ENCODE assay signal across 21 cellular contexts in the genomic region with DNA sequence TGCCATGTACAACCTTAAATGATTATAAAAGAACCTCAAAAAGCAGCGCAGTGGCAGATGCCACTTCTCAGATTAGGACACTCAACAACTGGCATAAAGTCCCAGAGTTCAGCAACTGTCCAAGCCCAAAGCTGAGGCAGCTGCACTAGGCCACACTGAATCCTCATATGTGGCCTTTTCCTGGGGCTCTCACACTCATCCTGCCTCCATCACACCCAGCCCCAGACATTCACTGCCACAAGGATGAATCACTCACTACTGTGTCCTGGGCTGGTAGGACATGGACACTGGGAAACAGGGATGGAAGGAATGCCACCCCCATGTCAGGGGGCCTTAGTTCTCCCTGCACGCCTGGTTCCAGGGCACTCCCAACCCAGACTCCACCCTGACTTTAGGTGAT.
A peak's percentile ranks its signal among the peaks of the same experiment; 100 is the strongest.
DNase-seq lines count a peak whose midpoint lies in the region; ATAC-seq and TF ChIP-seq lines count a peak whose summit lies in the region.
"Had no signal": no experiment of that assay in that cellular context is flagged by ENCODE, and none has a peak within 500 bp of the region (broad histone marks: within the 10 kb centered on the region; RNA-seq: fewer than 3 reads in every experiment).

No MANE protein-coding gene starts in this region.

- H3K4me1 Mint-ChIP-seq in activated T-helper 2 cell treated with anti-CD3 and anti-CD28 coated beads, Interferon-gamma antibody, Interleukin-2, Interleukin-4, amounts not matched to agents 10 μg/mL and 5 μg/mL and 100 μg/mL, durations not matched to agents 14 hours and 24 hours and 36 hours (ENCODE audit: low read depth), result no peaks in the 10 kb centered on the region

- H3K27ac ChIP-seq in mesenchymal stem cell (ENCODE audit: low read length, poor library complexity, severe bottlenecking), result no peak overlapping the region
- H3K27ac ChIP-seq in smooth muscle cell (ENCODE audit: low read depth), result no peak overlapping the region
- no peak overlapping the region for H3K27ac ChIP-seq in aorta (ENCODE audit: low read depth in 1 of 2, low read length in 2 of 2)
- H3K27ac ChIP-seq: BLaER1, PC-9, SK-N-MC had no signal

- no peak overlapping the region for H2AK5ac ChIP-seq in mesenchymal stem cell (ENCODE audit: low read length, severe bottlenecking)

- H3K79me1 ChIP-seq in mesenchymal stem cell (replicated peaks; ENCODE audit: low read length, poor library complexity, severe bottlenecking), result no peaks in the 10 kb centered on the region

- H3K27ac Mint-ChIP-seq in activated T-helper 2 cell treated with anti-CD3 and anti-CD28 coated beads, Interferon-gamma antibody, Interleukin-2, Interleukin-4, amounts not matched to agents 10 μg/mL and 5 μg/mL and 100 μg/mL, durations not matched to agents 14 hours and 24 hours and 36 hours, result no peak overlapping the region
- H3K27ac Mint-ChIP-seq: CD8-positive, alpha-beta T cell; GM23338 had no signal

- no peaks in the 10 kb centered on the region for H3F3A ChIP-seq in smooth muscle cell (ENCODE audit: low read depth)

- WGBS in mesenchymal stem cell, result 95% methylated on average over 2 of the region's 2 CpGs
- 76% methylated on average over 2 of the region's 2 CpGs for WGBS in smooth muscle cell (ENCODE audit: low lambda C conversion rate)
- 96 to 100% methylated on average over 2 of the region's 2 CpGs for WGBS in aorta, 2 donors

- H3K9me3 ChIP-seq in mesenchymal stem cell (ENCODE audit: control insufficient read depth, low read length) (no peaks in the 10 kb centered on the region), smooth muscle cell (replicated peaks; ENCODE audit: low read depth) (no peaks in the 10 kb centered on the region), mucosa of descending colon (no peaks in the 10 kb centered on the region), aorta (ENCODE audit: control insufficient read depth, low read length) (no peaks in the 10 kb centered on the region)
- H3K9me3 ChIP-seq: BLaER1 had no signal

- H3K4me1 ChIP-seq in mesenchymal stem cell (ENCODE audit: control insufficient read depth, insufficient read depth, low read depth, low read length) (no peaks in the 10 kb centered on the region), smooth muscle cell (ENCODE audit: low read depth) (peaks cover under 1% of the 10 kb centered on the region), mucosa of descending colon (ENCODE audit: low read depth) (no peaks in the 10 kb centered on the region), aorta (ENCODE audit: control insufficient read depth in 1 of 2, insufficient read depth in 2 of 2, low read length in 2 of 2) (peaks cover 0 to 2% of the 10 kb centered on the region in 2 donors)

- no peak overlapping the region for H2BK5ac ChIP-seq in mesenchymal stem cell (ENCODE audit: low read depth, low read length, poor library complexity, severe bottlenecking)

- no peaks in the 10 kb centered on the region for H4K20me1 ChIP-seq in smooth muscle cell (ENCODE audit: low read depth)
- H4K20me1 ChIP-seq: BLaER1 had no signal

- H4K91ac ChIP-seq in mesenchymal stem cell (ENCODE audit: low read length), result peak overlapping the region; percentile 79

- no peak overlapping the region for H3K23ac ChIP-seq in mesenchymal stem cell (ENCODE audit: low read length in 2 of 2)

- no peak for ATAC-seq in HG02798 (IDR thresholded peaks at IDR 0.05; ENCODE audit: poor library complexity, unreplicated experiment)
- ATAC-seq in mucosa of descending colon, result no peak
- no peak for ATAC-seq in aorta (ENCODE audit: low FRiP score)
- ATAC-seq: CD8-positive, alpha-beta T cell; GM23338; K562; Right ventricle myocardium inferior had no signal

- H2BK12ac ChIP-seq in mesenchymal stem cell (ENCODE audit: low read length in 2 of 2), result peak overlapping the region in 1 of 2 experiments; percentile 67

- H2BK120ac ChIP-seq in mesenchymal stem cell (ENCODE audit: low read depth, low read length), result peak overlapping the region; percentile 8

- DNase-seq in ELR (ENCODE audit: low read depth), result peak; percentile 13
- DNase-seq in NCI-H524 (lab: John Stamatoyannopoulos, UW), result peak; percentile 1 to 56
- peak; percentile 25 for DNase-seq in mesenchymal stem cell
- no peak for DNase-seq in smooth muscle cell (lab: John Stamatoyannopoulos, UW; ENCODE audit: unreplicated experiment)
- DNase-seq in activated T-helper 2 cell treated with anti-CD3 and anti-CD28 coated beads, Interferon-gamma antibody, Interleukin-2, Interleukin-4, amounts not matched to agents 10 μg/mL and 5 μg/mL and 100 μg/mL, durations not matched to agents 14 hours and 24 hours and 36 hours (ENCODE audit: low spot score), result no peak
- no peak for DNase-seq in mucosa of descending colon
- DNase-seq in aorta, result no peak
- DNase-seq: CD8-positive, alpha-beta T cell; GDM1; NCI-H1436; NCI-H2029; NCI-H2171; NCI-H446 treated with DMSO at 0.1 percent for 48 hours; NCI-H82; PC-9 had no signal

- intact Hi-C loops in activated T-helper 2 cell treated with anti-CD3 and anti-CD28 coated beads, Interferon-gamma antibody, Interleukin-2, Interleukin-4, amounts not matched to agents 10 μg/mL and 5 μg/mL and 100 μg/mL, durations not matched to agents 14 hours and 24 hours and 36 hours (cut with micrococcal nuclease), result no loop called here
- intact Hi-C loops in mucosa of descending colon (cut with DNase I, micrococcal nuclease) (no loop called here), aorta (cut with DNase I) (no loop called here)

- H3K4me3 Mint-ChIP-seq in activated T-helper 2 cell treated with anti-CD3 and anti-CD28 coated beads, Interferon-gamma antibody, Interleukin-2, Interleukin-4, amounts not matched to agents 10 μg/mL and 5 μg/mL and 100 μg/mL, durations not matched to agents 14 hours and 24 hours and 36 hours (ENCODE audit: low read depth), result no peak overlapping the region
- H3K4me3 Mint-ChIP-seq: CD8-positive, alpha-beta T cell; GM23338 had no signal

- H3K9ac ChIP-seq in mesenchymal stem cell (ENCODE audit: low read length) (no peak overlapping the region), smooth muscle cell (ENCODE audit: low read depth) (no peak overlapping the region)
- H3K9ac ChIP-seq: BLaER1 had no signal

- H2AFZ ChIP-seq in mesenchymal stem cell (ENCODE audit: low read depth, low read length) (no peak overlapping the region), smooth muscle cell (ENCODE audit: low read depth) (peak overlapping the region; percentile 24)
- H2AFZ ChIP-seq: PC-9 had no signal

- peak overlapping the region in 1 of 2 experiments; percentile 10 for H3K14ac ChIP-seq in mesenchymal stem cell (ENCODE audit: low read length in 2 of 2)

- H3K27me3 ChIP-seq in mesenchymal stem cell (ENCODE audit: control insufficient read depth in 1 of 2, insufficient read depth in 1 of 2, low read length in 2 of 2) (no peaks in the 10 kb centered on the region), smooth muscle cell (ENCODE audit: low read depth) (no peaks in the 10 kb centered on the region), aorta (ENCODE audit: control insufficient read depth in 1 of 2, insufficient read depth in 2 of 2, low read length in 1 of 2) (no peaks in the 10 kb centered on the region)
- H3K27me3 ChIP-seq: BLaER1 had no signal

- no peaks in the 10 kb centered on the region for H3K79me2 ChIP-seq in smooth muscle cell (ENCODE audit: low read depth)

- H3K4me2 ChIP-seq in mesenchymal stem cell (ENCODE audit: low read length, poor library complexity, severe bottlenecking) (no peak overlapping the region), smooth muscle cell (no peak overlapping the region)
- H3K4me2 ChIP-seq: BLaER1, GM23338, PC-9 had no signal

- peak overlapping the region; percentile 12 to 49 for H3K4ac ChIP-seq in mesenchymal stem cell (ENCODE audit: low read depth in 1 of 2, low read length in 2 of 2)

- H3K36me3 Mint-ChIP-seq in activated T-helper 2 cell treated with anti-CD3 and anti-CD28 coated beads, Interferon-gamma antibody, Interleukin-2, Interleukin-4, amounts not matched to agents 10 μg/mL and 5 μg/mL and 100 μg/mL, durations not matched to agents 14 hours and 24 hours and 36 hours (ENCODE audit: low read depth), result no peaks in the 10 kb centered on the region
- H3K36me3 Mint-ChIP-seq: CD8-positive, alpha-beta T cell had no signal

- H3K4me3 ChIP-seq in mesenchymal stem cell (ENCODE audit: insufficient read depth in 1 of 2, low read depth in 1 of 2, low read length in 2 of 2), result no peak overlapping the region
- no peak overlapping the region for H3K4me3 ChIP-seq in smooth muscle cell
- H3K4me3 ChIP-seq in mucosa of descending colon, result no peak overlapping the region
- H3K4me3 ChIP-seq in aorta (ENCODE audit: low read length in 2 of 2), result no peak overlapping the region
- H3K4me3 ChIP-seq: BLaER1, GM23338, K562, PC-9, SK-N-MC had no signal

- no peaks in the 10 kb centered on the region for H3K9me3 Mint-ChIP-seq in activated T-helper 2 cell treated with anti-CD3 and anti-CD28 coated beads, Interferon-gamma antibody, Interleukin-2, Interleukin-4, amounts not matched to agents 10 μg/mL and 5 μg/mL and 100 μg/mL, durations not matched to agents 14 hours and 24 hours and 36 hours
- H3K9me3 Mint-ChIP-seq: CD8-positive, alpha-beta T cell; GM23338 had no signal

- no peaks in the 10 kb centered on the region for H3K36me3 ChIP-seq in mesenchymal stem cell (ENCODE audit: control insufficient read depth in 1 of 2, insufficient read depth in 2 of 2, low read depth in 1 of 2, low read length in 2 of 2)
- H3K36me3 ChIP-seq in smooth muscle cell (ENCODE audit: low read depth), result no peaks in the 10 kb centered on the region
- H3K36me3 ChIP-seq in mucosa of descending colon (ENCODE audit: low read depth), result no peaks in the 10 kb centered on the region
- no peaks in the 10 kb centered on the region for H3K36me3 ChIP-seq in aorta (ENCODE audit: control insufficient read depth in 1 of 2, insufficient read depth in 2 of 2, low read length in 1 of 2)
- H3K36me3 ChIP-seq: BLaER1 had no signal

- no peak for TF ChIP-seq CTCF in smooth muscle cell (IDR thresholded peaks at IDR 0.05; ENCODE audit: borderline replicate concordance, insufficient read depth, poor library complexity, severe bottlenecking)
- TF ChIP-seq CTCF in mucosa of descending colon (IDR thresholded peaks at IDR 0.05), result no peak

- H2BK15ac ChIP-seq in mesenchymal stem cell (ENCODE audit: low read depth, poor library complexity, severe bottlenecking), result no peak overlapping the region

- H3K18ac ChIP-seq in mesenchymal stem cell (ENCODE audit: low read depth in 1 of 2, low read length in 2 of 2), result peak overlapping the region; percentile 26 to 55

- H3K27me3 Mint-ChIP-seq in activated T-helper 2 cell treated with anti-CD3 and anti-CD28 coated beads, Interferon-gamma antibody, Interleukin-2, Interleukin-4, amounts not matched to agents 10 μg/mL and 5 μg/mL and 100 μg/mL, durations not matched to agents 14 hours and 24 hours and 36 hours (ENCODE audit: low read depth), result no peaks in the 10 kb centered on the region

- peak overlapping the region; percentile 85 for H4K8ac ChIP-seq in mesenchymal stem cell (ENCODE audit: low read length)

Comparison
In these comparisons a context has a peak if more than half of its experiments do, and no peak if none do; other contexts are left out.
1. DNase-seq: peak in ELR (single experiment), NCI-H524 (2 of 2) and mesenchymal stem cell (single experiment); none in smooth muscle cell (single experiment), activated T-helper 2 cell treated with anti-CD3 and anti-CD28 coated beads, Interferon-gamma antibody, Interleukin-2, Interleukin-4, amounts not matched to agents 10 μg/mL and 5 μg/mL and 100 μg/mL, durations not matched to agents 14 hours and 24 hours and 36 hours (single experiment), mucosa of descending colon (0 of 3) and aorta (0 of 2).